Comparison of ENCODE assay signal across 8 cellular contexts in genomic region chr21:16419188-16419874, GRCh38.
A peak's percentile ranks its signal among the peaks of the same experiment; 100 is the strongest.
DNase-seq lines count a peak whose midpoint lies in the region; ATAC-seq and TF ChIP-seq lines count a peak whose summit lies in the region.
"Had no signal": no experiment of that assay in that cellular context is flagged by ENCODE, and none has a peak within 500 bp of the region (broad histone marks: within the 10 kb centered on the region; RNA-seq: fewer than 3 reads in every experiment).

No MANE protein-coding gene starts in this region.

- DNase-seq in NCI-H2029 treated with DMSO at 0.1 percent for 48 hours (lab: John Stamatoyannopoulos, UW) = peak; percentile 98
- peak; percentile 97 to 99 for DNase-seq in lung microvascular endothelial cell (ENCODE audit: low read depth in 2 of 2)
- DNase-seq in ureter (ENCODE audit: low spot score) = peak; percentile 69
- no peak for DNase-seq in CD4-positive, alpha-beta T cell
- DNase-seq in activated naive CD4-positive, alpha-beta T cell treated with anti-CD3 and anti-CD28 coated beads for 36 hours = no peak

- H3K27me3 ChIP-seq in CD4-positive, alpha-beta T cell (ENCODE audit: control insufficient read depth, insufficient read depth, low read length) = no peaks in the 10 kb centered on the region

- ATAC-seq in CD4-positive, alpha-beta T cell (ENCODE audit: poor library complexity) = no peak
- ATAC-seq in HG03039 (IDR thresholded peaks at IDR 0.05; ENCODE audit: unreplicated experiment) = no peak

- H3K27ac ChIP-seq in cingulate gyrus (ENCODE audit: low read depth, low read length) = peak overlapping the region; percentile 73
- no peak overlapping the region for H3K27ac ChIP-seq in CD4-positive, alpha-beta T cell (ENCODE audit: low read depth, low read length)

- CTCF ChIA-PET in CD4-positive, alpha-beta T cell (lab: Charles Lee) = no interaction called here
- CTCF ChIA-PET in activated naive CD4-positive, alpha-beta T cell treated with anti-CD3 and anti-CD28 coated beads for 36 hours (lab: Charles Lee) = interaction anchor here (1.0 kb wide), 1 partner anchor 254 kb away, joined by 3 read pairs; no protein-coding TSS in a partner anchor

- H3K9me3 ChIP-seq in CD4-positive, alpha-beta T cell (ENCODE audit: control insufficient read depth, low read length) = no peaks in the 10 kb centered on the region

- no peak overlapping the region for H3K4me3 Mint-ChIP-seq in CD4-positive, alpha-beta T cell
- no peak overlapping the region for H3K4me3 Mint-ChIP-seq in activated naive CD4-positive, alpha-beta T cell treated with anti-CD3 and anti-CD28 coated beads for 36 hours
- H3K4me3 Mint-ChIP-seq: neural crest cell had no signal

- TF ChIP-seq CTCF in CD4-positive, alpha-beta T cell (IDR thresholded peaks at IDR 0.05) = no peak

- POLR2A ChIA-PET in CD4-positive, alpha-beta T cell (lab: Charles Lee) = interaction anchor here (0.7 kb wide), 1 partner anchor 30 kb away, joined by 3 read pairs; no protein-coding TSS in a partner anchor

- H3K4me1 Mint-ChIP-seq in CD4-positive, alpha-beta T cell (ENCODE audit: low read depth) = no peaks in the 10 kb centered on the region
- H3K4me1 Mint-ChIP-seq in activated naive CD4-positive, alpha-beta T cell treated with anti-CD3 and anti-CD28 coated beads for 36 hours (ENCODE audit: low read depth) = no peaks in the 10 kb centered on the region

- H3K9me3 Mint-ChIP-seq in CD4-positive, alpha-beta T cell = no peaks in the 10 kb centered on the region
- H3K9me3 Mint-ChIP-seq in activated naive CD4-positive, alpha-beta T cell treated with anti-CD3 and anti-CD28 coated beads for 36 hours = no peaks in the 10 kb centered on the region
- H3K9me3 Mint-ChIP-seq: neural crest cell had no signal

- no peaks in the 10 kb centered on the region for H3K36me3 Mint-ChIP-seq in CD4-positive, alpha-beta T cell (ENCODE audit: low read depth)
- no peaks in the 10 kb centered on the region for H3K36me3 Mint-ChIP-seq in activated naive CD4-positive, alpha-beta T cell treated with anti-CD3 and anti-CD28 coated beads for 36 hours (ENCODE audit: low read depth)

- intact Hi-C loops in CD4-positive, alpha-beta T cell (cut with DNase I, micrococcal nuclease) = no loop called here
- intact Hi-C loops in activated naive CD4-positive, alpha-beta T cell treated with anti-CD3 and anti-CD28 coated beads for 36 hours (cut with micrococcal nuclease) = no loop called here

- H3K27ac Mint-ChIP-seq in CD4-positive, alpha-beta T cell = no peak overlapping the region
- no peak overlapping the region for H3K27ac Mint-ChIP-seq in activated naive CD4-positive, alpha-beta T cell treated with anti-CD3 and anti-CD28 coated beads for 36 hours

- H3K27me3 Mint-ChIP-seq in CD4-positive, alpha-beta T cell = no peaks in the 10 kb centered on the region
- H3K27me3 Mint-ChIP-seq in activated naive CD4-positive, alpha-beta T cell treated with anti-CD3 and anti-CD28 coated beads for 36 hours (ENCODE audit: low read depth) = no peaks in the 10 kb centered on the region

Comparison
In these comparisons a context has a peak if more than half of its experiments do, and no peak if none do; other contexts are left out.
1. DNase-seq: peak in NCI-H2029 treated with DMSO at 0.1 percent for 48 hours (single experiment), lung microvascular endothelial cell (2 of 2) and ureter (single experiment); none in CD4-positive, alpha-beta T cell (0 of 10) and activated naive CD4-positive, alpha-beta T cell treated with anti-CD3 and anti-CD28 coated beads for 36 hours (single experiment).